In the genomic region with DNA sequence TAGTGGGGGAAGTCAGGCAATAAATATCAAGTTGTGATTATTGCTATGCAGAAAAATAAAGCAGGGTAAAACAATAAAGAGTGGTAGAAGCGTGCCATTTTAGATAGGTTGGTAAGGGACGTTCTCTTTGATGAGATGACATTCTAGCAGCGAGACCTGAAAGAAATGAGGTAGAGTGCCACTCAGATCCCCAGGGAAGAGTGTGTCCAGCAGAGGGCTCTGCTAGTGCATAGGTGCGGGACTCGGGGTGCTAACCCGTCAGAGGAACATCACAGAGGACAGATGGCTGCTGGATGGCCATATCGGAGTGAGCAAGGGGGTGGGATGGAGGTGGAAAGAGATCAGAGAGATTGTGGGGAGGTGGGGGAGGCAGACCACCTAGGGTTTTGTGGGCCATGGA, we compare ENCODE assay signal across 8 cellular contexts. TPM values are rescaled to one million over a fixed set of nuclear protein-coding genes. Genes with fewer than 3 reads are reported as not detected.
DNase-seq lines count a peak whose midpoint lies in the region; ATAC-seq and TF ChIP-seq lines count a peak whose summit lies in the region.

No MANE protein-coding gene starts in this region.

- no peak overlapping the region for H3K27ac Mint-ChIP-seq in Calu3 (ENCODE audit: unreplicated experiment)
- no peak overlapping the region for H3K27ac Mint-ChIP-seq in stimulated activated naive B cell treated with anti-CD40 and anti-IgM and Interleukin-4, amounts not matched to agents 10 μg/mL and 1 μg/mL and 100 μg/mL, for 72 hours
- no peak overlapping the region for H3K27ac Mint-ChIP-seq in T-helper 2 cell treated with Interferon-gamma antibody and Interleukin-4, amounts not matched to agents 5 μg/mL and 100 μg/mL, for 36 hours

- no peaks in the 10 kb centered on the region for H3K9me3 Mint-ChIP-seq in Calu3 (ENCODE audit: low read depth, unreplicated experiment)
- H3K9me3 Mint-ChIP-seq in stimulated activated naive B cell treated with anti-CD40 and anti-IgM and Interleukin-4, amounts not matched to agents 10 μg/mL and 1 μg/mL and 100 μg/mL, for 72 hours, result no peaks in the 10 kb centered on the region
- H3K9me3 Mint-ChIP-seq in T-helper 2 cell treated with Interferon-gamma antibody and Interleukin-4, amounts not matched to agents 5 μg/mL and 100 μg/mL, for 36 hours, result no peaks in the 10 kb centered on the region

- BruUV-seq in Calu3 (replicated peaks; lab: Mats Ljungman, UMichigan), result no TSS peak

- TF ChIP-seq CTCF in Calu3 (IDR thresholded peaks at IDR 0.05; ENCODE audit: unreplicated experiment), result peak; percentile 45

- ATAC-seq in GM21423 (IDR thresholded peaks at IDR 0.05; ENCODE audit: unreplicated experiment), result peak; percentile 58
- ATAC-seq in esophagus mucosa, result peak; percentile 57
- peak; percentile 46 to 53 for ATAC-seq in stimulated activated naive B cell treated with anti-CD40 and anti-IgM and Interleukin-4, amounts not matched to agents 10 μg/mL and 1 μg/mL and 100 μg/mL, for 72 hours (replicated peaks)

- H3K4me3 Mint-ChIP-seq in Calu3 (ENCODE audit: low read depth, unreplicated experiment), result no peak overlapping the region
- H3K4me3 Mint-ChIP-seq in stimulated activated naive B cell treated with anti-CD40 and anti-IgM and Interleukin-4, amounts not matched to agents 10 μg/mL and 1 μg/mL and 100 μg/mL, for 72 hours, result no peak overlapping the region
- H3K4me3 Mint-ChIP-seq in T-helper 2 cell treated with Interferon-gamma antibody and Interleukin-4, amounts not matched to agents 5 μg/mL and 100 μg/mL, for 36 hours, result no peak overlapping the region

- H3K4me1 Mint-ChIP-seq in Calu3 (ENCODE audit: low read depth, unreplicated experiment), result no peaks in the 10 kb centered on the region
- no peaks in the 10 kb centered on the region for H3K4me1 Mint-ChIP-seq in stimulated activated naive B cell treated with anti-CD40 and anti-IgM and Interleukin-4, amounts not matched to agents 10 μg/mL and 1 μg/mL and 100 μg/mL, for 72 hours
- H3K4me1 Mint-ChIP-seq in T-helper 2 cell treated with Interferon-gamma antibody and Interleukin-4, amounts not matched to agents 5 μg/mL and 100 μg/mL, for 36 hours (ENCODE audit: low read depth), result no peaks in the 10 kb centered on the region

- intact Hi-C loops in Calu3 (cut with micrococcal nuclease; ENCODE audit: unreplicated experiment), result loop anchor here (1.0 to 10.0 kb wide), 7 partner anchors 124 to 1891 kb away; no protein-coding TSS in a partner anchor

- CTCF ChIA-PET in Calu3 (lab: Charles Lee), result no interaction called here

- DNase-seq in Calu3 (peak; percentile 67), NCI-H774 (lab: John Stamatoyannopoulos, UW) (peak; percentile 36), NCI-H1105 (lab: John Stamatoyannopoulos, UW) (no peak)
- no peak for DNase-seq in stimulated activated naive B cell treated with anti-CD40 and anti-IgM and Interleukin-4, amounts not matched to agents 10 μg/mL and 1 μg/mL and 100 μg/mL, for 72 hours
- DNase-seq in T-helper 2 cell treated with Interferon-gamma antibody and Interleukin-4, amounts not matched to agents 5 μg/mL and 100 μg/mL, for 36 hours (ENCODE audit: low spot score), result no peak
- DNase-seq in NK-92 treated with Interleukin-12 subunit alpha and Interleukin-12 subunit beta, amount 100 ng/mL, for 24 hours (lab: John Stamatoyannopoulos, UW), result no peak

- H3K36me3 Mint-ChIP-seq in Calu3 (ENCODE audit: insufficient read depth, unreplicated experiment), result no peaks in the 10 kb centered on the region
- no peaks in the 10 kb centered on the region for H3K36me3 Mint-ChIP-seq in stimulated activated naive B cell treated with anti-CD40 and anti-IgM and Interleukin-4, amounts not matched to agents 10 μg/mL and 1 μg/mL and 100 μg/mL, for 72 hours
- no peaks in the 10 kb centered on the region for H3K36me3 Mint-ChIP-seq in T-helper 2 cell treated with Interferon-gamma antibody and Interleukin-4, amounts not matched to agents 5 μg/mL and 100 μg/mL, for 36 hours (ENCODE audit: low read depth)

- H3K27me3 Mint-ChIP-seq in Calu3 (ENCODE audit: unreplicated experiment), result no peaks in the 10 kb centered on the region
- H3K27me3 Mint-ChIP-seq in stimulated activated naive B cell treated with anti-CD40 and anti-IgM and Interleukin-4, amounts not matched to agents 10 μg/mL and 1 μg/mL and 100 μg/mL, for 72 hours, result peaks cover 0 to 5% of the 10 kb centered on the region in 2 donors
- peaks cover 7% of the 10 kb centered on the region for H3K27me3 Mint-ChIP-seq in T-helper 2 cell treated with Interferon-gamma antibody and Interleukin-4, amounts not matched to agents 5 μg/mL and 100 μg/mL, for 36 hours (ENCODE audit: low read depth)

RNA-seq across cellular contexts. Expression of gene GTF2A1L, which starts 16.3 kb away (rescaled TPM):
- total RNA-seq in Calu3 (2022) (not detected in 2 replicates), esophagus mucosa (not detected)

Comparison
In these comparisons a context has a peak if more than half of its experiments do, and no peak if none do; other contexts are left out.
1. DNase-seq: peak in Calu3 (single experiment) and NCI-H774 (single experiment); none in stimulated activated naive B cell treated with anti-CD40 and anti-IgM and Interleukin-4, amounts not matched to agents 10 μg/mL and 1 μg/mL and 100 μg/mL, for 72 hours (single experiment), T-helper 2 cell treated with Interferon-gamma antibody and Interleukin-4, amounts not matched to agents 5 μg/mL and 100 μg/mL, for 36 hours (single experiment), NCI-H1105 (single experiment) and NK-92 treated with Interleukin-12 subunit alpha and Interleukin-12 subunit beta, amount 100 ng/mL, for 24 hours (single experiment).
2. Peak in every context shown above with its lines, with median percentiles within 50 percentile points of each other: ATAC-seq.